16 cellular contexts compared by ENCODE assay signal in genomic region chr7:84848219-84848973, GRCh38.
"Had no signal": no experiment of that assay in that cellular context is flagged by ENCODE, and none has a peak within 500 bp of the region (broad histone marks: within the 10 kb centered on the region; RNA-seq: fewer than 3 reads in every experiment).

No MANE protein-coding gene starts in this region.

- H3K27me3 ChIP-seq: tibial artery, vagina had no signal

- H3K9me3 Mint-ChIP-seq: activated T-cell treated with anti-CD3 and anti-CD28 coated beads, Interleukin-2, amount 50 U/mL, for 24 hours; endodermal cell had no signal

- DNase-seq: activated B cell treated with CpG ODN at 0.5 μM for 24 hours; activated CD4-positive, alpha-beta T cell treated with anti-CD3 and anti-CD28 coated beads, Interleukin-2, amount 50 U/mL, for 4 hours; activated CD8-positive, alpha-beta memory T cell treated with anti-CD3 and anti-CD28 coated beads, Interleukin-2, amount 10 ng/mL, durations not matched to agents 7 days and 5 days; activated effector memory CD4-positive, alpha-beta T cell treated with anti-CD3 and anti-CD28 coated beads, Interleukin-2, amount 50 U/mL, for 16 hours; activated T-cell treated with anti-CD3 and anti-CD28 coated beads, Interleukin-2, amount 50 U/mL, for 24 hours; anterior cingulate cortex; endodermal cell; foreskin melanocyte; head of caudate nucleus; left colon; naive B cell; tibial artery had no signal

- H3K4me1 ChIP-seq: tibial artery, vagina had no signal

- H3K27ac Mint-ChIP-seq: activated B cell treated with CpG ODN at 0.5 μM for 24 hours; activated CD8-positive, alpha-beta memory T cell treated with anti-CD3 and anti-CD28 coated beads, Interleukin-2, amount 10 ng/mL, durations not matched to agents 7 days and 5 days; activated naive CD8-positive, alpha-beta T cell; activated T-cell treated with anti-CD3 and anti-CD28 coated beads, Interleukin-2, amount 50 U/mL, for 24 hours; endodermal cell; naive B cell; stimulated activated memory B cell treated with anti-CD40 and anti-IgM and Interleukin-4, amounts not matched to agents 10 μg/mL and 1 μg/mL and 100 μg/mL, for 72 hours had no signal

- H3K9me3 ChIP-seq: tibial artery, vagina had no signal

- H3K4me3 ChIP-seq: smooth muscle cell, tibial artery, vagina had no signal

- H3K27ac ChIP-seq: tibial artery, vagina had no signal

- ATAC-seq: activated CD8-positive, alpha-beta memory T cell treated with anti-CD3 and anti-CD28 coated beads, Interleukin-2, amount 10 ng/mL, durations not matched to agents 7 days and 5 days; left colon; stimulated activated memory B cell treated with anti-CD40 and anti-IgM and Interleukin-4, amounts not matched to agents 10 μg/mL and 1 μg/mL and 100 μg/mL, for 72 hours had no signal

- H3K36me3 Mint-ChIP-seq: activated CD8-positive, alpha-beta memory T cell treated with anti-CD3 and anti-CD28 coated beads, Interleukin-2, amount 10 ng/mL, durations not matched to agents 7 days and 5 days; activated naive CD8-positive, alpha-beta T cell; naive B cell; stimulated activated memory B cell treated with anti-CD40 and anti-IgM and Interleukin-4, amounts not matched to agents 10 μg/mL and 1 μg/mL and 100 μg/mL, for 72 hours had no signal

- H3K36me3 ChIP-seq: tibial artery, vagina had no signal

- H3K4me1 Mint-ChIP-seq: activated B cell treated with CpG ODN at 0.5 μM for 24 hours; activated CD8-positive, alpha-beta memory T cell treated with anti-CD3 and anti-CD28 coated beads, Interleukin-2, amount 10 ng/mL, durations not matched to agents 7 days and 5 days; naive B cell; stimulated activated memory B cell treated with anti-CD40 and anti-IgM and Interleukin-4, amounts not matched to agents 10 μg/mL and 1 μg/mL and 100 μg/mL, for 72 hours had no signal

- H3K4me3 Mint-ChIP-seq: activated B cell treated with CpG ODN at 0.5 μM for 24 hours; activated CD8-positive, alpha-beta memory T cell treated with anti-CD3 and anti-CD28 coated beads, Interleukin-2, amount 10 ng/mL, durations not matched to agents 7 days and 5 days; activated naive CD8-positive, alpha-beta T cell; activated T-cell treated with anti-CD3 and anti-CD28 coated beads, Interleukin-2, amount 50 U/mL, for 24 hours; endodermal cell; naive B cell; stimulated activated memory B cell treated with anti-CD40 and anti-IgM and Interleukin-4, amounts not matched to agents 10 μg/mL and 1 μg/mL and 100 μg/mL, for 72 hours had no signal

- H3K27me3 Mint-ChIP-seq: activated B cell treated with CpG ODN at 0.5 μM for 24 hours; activated CD8-positive, alpha-beta memory T cell treated with anti-CD3 and anti-CD28 coated beads, Interleukin-2, amount 10 ng/mL, durations not matched to agents 7 days and 5 days; activated naive CD8-positive, alpha-beta T cell; activated T-cell treated with anti-CD3 and anti-CD28 coated beads, Interleukin-2, amount 50 U/mL, for 24 hours; naive B cell; stimulated activated memory B cell treated with anti-CD40 and anti-IgM and Interleukin-4, amounts not matched to agents 10 μg/mL and 1 μg/mL and 100 μg/mL, for 72 hours had no signal
